ENCODE assay signal across 13 cellular contexts in the genomic region with DNA sequence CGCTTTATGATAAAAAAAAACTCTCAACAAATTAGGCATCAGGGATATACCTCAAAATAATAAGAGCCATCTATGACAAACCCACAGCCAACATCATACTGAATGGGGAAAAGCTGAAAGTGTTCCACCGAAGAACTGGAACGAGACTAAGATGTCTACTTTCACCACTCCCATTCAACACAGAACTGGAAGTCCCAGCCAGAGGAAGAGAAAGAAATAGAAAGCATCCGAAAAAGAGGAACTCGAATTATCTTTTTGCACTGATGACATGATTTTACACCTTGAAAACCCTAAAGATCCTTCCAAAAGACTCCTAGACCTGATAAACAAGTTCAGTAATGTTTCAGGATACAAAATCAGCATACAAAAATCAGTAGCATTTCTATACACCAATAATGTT.
"Had no signal": no experiment of that assay in that cellular context is flagged by ENCODE, and none has a peak within 500 bp of the region (broad histone marks: within the 10 kb centered on the region; RNA-seq: fewer than 3 reads in every experiment).

No MANE protein-coding gene starts in this region.

- H3K27ac Mint-ChIP-seq: activated CD4-positive, alpha-beta T cell treated with anti-CD3 and anti-CD28 coated beads for 36 hours; activated naive CD8-positive, alpha-beta T cell; activated T-helper 1 cell treated with anti-CD3 and anti-CD28 coated beads, Interleukin-12 subunit alpha, Interleukin-12 subunit beta, Interleukin-2, Interleukin-4 antibody, amounts not matched to agents 30 ng/mL and 10 ng/mL and 1 ng/mL, durations not matched to agents 14 hours and 24 hours and 36 hours; dendritic cell treated with granulocyte-macrophage colony-stimulating factor and Interleukin-4, amounts not matched to agents 40 ng/mL and 50 ng/mL, for 4 days had no signal

- DNase-seq: activated CD4-positive, alpha-beta T cell treated with anti-CD3 and anti-CD28 coated beads for 36 hours; activated CD4-positive, alpha-beta T cell treated with anti-CD3 and anti-CD28 coated beads, Interleukin-2, amount 50 U/mL, for 48 hours; activated T-cell treated with anti-CD3 and anti-CD28 coated beads for 4 hours; effector memory CD4-positive, alpha-beta T cell; heart right ventricle; left ventricle myocardium inferior; stimulated activated CD4-positive, alpha-beta T cell treated with anti-CD3 and anti-CD28 coated beads, Interleukin-12 subunit alpha, Interleukin-12 subunit beta, amount 100 ng/mL, for 4 hours; stimulated activated CD4-positive, alpha-beta T cell treated with anti-CD3 and anti-CD28 coated beads, Interleukin-1b, Interleukin-23, amount 100 ng/mL, for 48 hours; stimulated activated naive CD8-positive, alpha-beta T cell treated with anti-CD3 and anti-CD28 coated beads, Interleukin-15, Interleukin-2, amounts not matched to agents 100 U/mL and 50 U/mL, for 24 hours; substantia nigra had no signal

- ATAC-seq: activated CD4-positive, alpha-beta T cell treated with anti-CD3 and anti-CD28 coated beads for 36 hours; heart right ventricle; stimulated activated naive CD8-positive, alpha-beta T cell treated with anti-CD3 and anti-CD28 coated beads, Interleukin-15, Interleukin-2, amounts not matched to agents 100 U/mL and 50 U/mL, for 24 hours had no signal

- H3K4me3 Mint-ChIP-seq: activated CD4-positive, alpha-beta T cell treated with anti-CD3 and anti-CD28 coated beads for 36 hours; activated naive CD8-positive, alpha-beta T cell; activated T-helper 1 cell treated with anti-CD3 and anti-CD28 coated beads, Interleukin-12 subunit alpha, Interleukin-12 subunit beta, Interleukin-2, Interleukin-4 antibody, amounts not matched to agents 30 ng/mL and 10 ng/mL and 1 ng/mL, durations not matched to agents 14 hours and 24 hours and 36 hours; dendritic cell treated with granulocyte-macrophage colony-stimulating factor and Interleukin-4, amounts not matched to agents 40 ng/mL and 50 ng/mL, for 4 days had no signal

- H3K4me1 Mint-ChIP-seq: activated CD4-positive, alpha-beta T cell treated with anti-CD3 and anti-CD28 coated beads for 36 hours had no signal

- H3K27me3 Mint-ChIP-seq: activated CD4-positive, alpha-beta T cell treated with anti-CD3 and anti-CD28 coated beads for 36 hours; activated naive CD8-positive, alpha-beta T cell; dendritic cell treated with granulocyte-macrophage colony-stimulating factor and Interleukin-4, amounts not matched to agents 40 ng/mL and 50 ng/mL, for 4 days had no signal
